8 cellular contexts compared by ENCODE assay signal in genomic region chr15:82749951-82750830, GRCh38. TPM values are rescaled to one million over a fixed set of nuclear protein-coding genes. Genes with fewer than 3 reads are reported as not detected.
DNase-seq lines count a peak whose midpoint lies in the region; ATAC-seq, FAIRE-seq and TF ChIP-seq lines count a peak whose summit lies in the region.

No MANE protein-coding gene starts in this region.

- no peaks in the 10 kb centered on the region for H3K27me3 Mint-ChIP-seq in activated CD8-positive, alpha-beta memory T cell treated with anti-CD3 and anti-CD28 coated beads, Interleukin-2, amount 10 ng/mL, durations not matched to agents 7 days and 5 days

- peak overlapping the region; percentile 83 for H2AFZ ChIP-seq in H1 (ENCODE audit: low read length)
- H2AFZ ChIP-seq in mesenchymal stem cell (ENCODE audit: low read depth, low read length), result peak overlapping the region; percentile 97

- H3K18ac ChIP-seq in H1 (ENCODE audit: extremely low read depth, low read length) (peak overlapping the region; percentile 62; the same call in 1 of the 2 replicates), mesenchymal stem cell (ENCODE audit: low read depth in 1 of 2, low read length in 2 of 2) (peak overlapping the region; percentile 84 to 98)

- H3K4me1 Mint-ChIP-seq in activated CD8-positive, alpha-beta memory T cell treated with anti-CD3 and anti-CD28 coated beads, Interleukin-2, amount 10 ng/mL, durations not matched to agents 7 days and 5 days, result peaks cover 42% of the 10 kb centered on the region

- H3K23ac ChIP-seq in H1 (ENCODE audit: insufficient read length) (no peak overlapping the region), mesenchymal stem cell (ENCODE audit: low read length in 2 of 2) (no peak overlapping the region)

- peaks cover 4 to 29% of the 10 kb centered on the region in 2 experiments; a peak in 3 of 4 replicates for H3K79me2 ChIP-seq in H1 (ENCODE audit: control insufficient read depth in 1 of 2, insufficient read depth in 2 of 2, low read length in 2 of 2)

- DNase-seq in COR-L47 (lab: John Stamatoyannopoulos, UW), result peak; percentile 92
- DNase-seq in HTR-8/SVneo (ENCODE audit: insufficient read length, low spot score), result peak; percentile 92
- peak; percentile 91 for DNase-seq in NOMO-1 treated with DMSO at 0.1 percent for 48 hours (lab: John Stamatoyannopoulos, UW; ENCODE audit: unreplicated experiment)
- peak; percentile 90 for DNase-seq in activated CD8-positive, alpha-beta memory T cell treated with anti-CD3 and anti-CD28 coated beads, Interleukin-2, amount 10 ng/mL, durations not matched to agents 7 days and 5 days
- DNase-seq in H1 (ENCODE audit: low read depth in 1 of 2, low spot score in 2 of 2), result peak; percentile 77 to 82
- DNase-seq in mesenchymal stem cell, result peak; percentile 97
- peak; percentile 66 for DNase-seq in stimulated activated CD8-positive, alpha-beta memory T cell treated with anti-CD3 and anti-CD28 coated beads, Interleukin-12 subunit alpha, Interleukin-12 subunit beta, amount 100 ng/mL, for 24 hours (ENCODE audit: extremely low read depth)

- H2BK15ac ChIP-seq in H1 (ENCODE audit: low read length) (no peak overlapping the region), mesenchymal stem cell (ENCODE audit: low read depth, poor library complexity, severe bottlenecking) (no peak overlapping the region)

- WGBS in H1 (ENCODE audit: extremely low coverage in 1 of 2, insufficient coverage in 1 of 2, insufficient read length in 1 of 2, insufficient replicate concordance in 2 of 2, low coverage in 1 of 2, low lambda C conversion rate in 2 of 2, missing lambda C conversion rate in 1 of 2), 2 experiments, result 0% methylated on average over 47 of the region's 47 CpGs; no CpG with 5 or more reads in 1 of the 2 experiments
- WGBS in mesenchymal stem cell, result 1% methylated on average over 46 of the region's 47 CpGs

- peaks cover 6% of the 10 kb centered on the region; the same call in 1 of the 2 replicates for H3K23me2 ChIP-seq in H1 (ENCODE audit: low read depth, low read length)

- H4K91ac ChIP-seq in H1 (replicated peaks; ENCODE audit: insufficient read length, low read length) (no peak overlapping the region), mesenchymal stem cell (ENCODE audit: low read length) (peak overlapping the region; percentile 57)

- POLR2A ChIA-PET in H1 (lab: Charles Lee; ENCODE audit: partially characterized antibody), result interaction anchor here (0.8 to 3.4 kb wide), 14 partner anchors 8 to 214 kb away, joined by 3 to 25 read pairs (median 4); partner anchors contain the start of genes AP3B2 and RPS17

- H3K14ac ChIP-seq in H1 (ENCODE audit: insufficient read length), result no peak overlapping the region
- H3K14ac ChIP-seq in mesenchymal stem cell (ENCODE audit: low read length in 2 of 2), result peak overlapping the region in 1 of 2 experiments; percentile 77

- no peak overlapping the region for H2BK20ac ChIP-seq in H1 (ENCODE audit: low read length)

- H3K4me1 ChIP-seq in H1 (replicated peaks in 1 of 4; ENCODE audit: control insufficient read depth in 3 of 4, insufficient read depth in 4 of 4, low read length in 3 of 4) (peaks cover 0 to 5% (median 2%) of the 10 kb centered on the region in 4 experiments; a peak in 3 of 7 replicates), mesenchymal stem cell (ENCODE audit: control insufficient read depth, insufficient read depth, low read depth, low read length) (peaks cover 5% of the 10 kb centered on the region)

- no peak overlapping the region for H2BK12ac ChIP-seq in H1 (ENCODE audit: low read depth, low read length)
- no peak overlapping the region for H2BK12ac ChIP-seq in mesenchymal stem cell (ENCODE audit: low read length in 2 of 2)

- H3K4me3 ChIP-seq in H1 (ENCODE audit: extremely low read depth in 1 of 4, insufficient read depth in 2 of 4, low read depth in 3 of 4, low read length in 4 of 4) (peak overlapping the region; percentile 72 to 86 (median 83)), mesenchymal stem cell (ENCODE audit: insufficient read depth in 1 of 2, low read depth in 1 of 2, low read length in 2 of 2) (peak overlapping the region; percentile 76 to 99)

- H3K4ac ChIP-seq in H1 (replicated peaks; ENCODE audit: insufficient read length, low read depth, low read length) (no peak overlapping the region), mesenchymal stem cell (ENCODE audit: low read depth in 1 of 2, low read length in 2 of 2) (peak overlapping the region; percentile 41 to 85)

- H3K9me3 Mint-ChIP-seq in activated CD8-positive, alpha-beta memory T cell treated with anti-CD3 and anti-CD28 coated beads, Interleukin-2, amount 10 ng/mL, durations not matched to agents 7 days and 5 days (ENCODE audit: low read depth), result no peaks in the 10 kb centered on the region

- H2AK5ac ChIP-seq in H1 (ENCODE audit: low read depth, low read length) (no peak overlapping the region), mesenchymal stem cell (ENCODE audit: low read length, severe bottlenecking) (no peak overlapping the region)

- peaks cover 0 to 5% of the 10 kb centered on the region in 2 experiments for H4K20me1 ChIP-seq in H1 (replicated peaks in 1 of 2; ENCODE audit: control insufficient read depth in 1 of 2, insufficient read depth in 2 of 2, low read length in 2 of 2)

- no peak overlapping the region for H2BK120ac ChIP-seq in H1 (replicated peaks; ENCODE audit: low read depth, low read length)
- H2BK120ac ChIP-seq in mesenchymal stem cell (ENCODE audit: low read depth, low read length), result no peak overlapping the region

- H3K36me3 Mint-ChIP-seq in activated CD8-positive, alpha-beta memory T cell treated with anti-CD3 and anti-CD28 coated beads, Interleukin-2, amount 10 ng/mL, durations not matched to agents 7 days and 5 days, result peaks cover 28% of the 10 kb centered on the region

- H3K27me3 ChIP-seq in H1 (replicated peaks in 1 of 4; ENCODE audit: control insufficient read depth in 3 of 4, extremely low read depth in 1 of 4, insufficient read depth in 3 of 4, low read length in 3 of 4), result no peaks in the 10 kb centered on the region
- H3K27me3 ChIP-seq in mesenchymal stem cell (ENCODE audit: control insufficient read depth in 1 of 2, insufficient read depth in 1 of 2, low read length in 2 of 2), result no peaks in the 10 kb centered on the region

- no peaks in the 10 kb centered on the region for H3K9me3 ChIP-seq in H1 (ENCODE audit: insufficient read depth in 2 of 2, low read depth in 1 of 2, low read length in 1 of 2)
- no peaks in the 10 kb centered on the region for H3K9me3 ChIP-seq in mesenchymal stem cell (ENCODE audit: control insufficient read depth, low read length)

- CTCF ChIA-PET in activated CD8-positive, alpha-beta memory T cell treated with anti-CD3 and anti-CD28 coated beads, Interleukin-2, amount 10 ng/mL, durations not matched to agents 7 days and 5 days (lab: Charles Lee), result interaction anchor here (0.9 to 2.1 kb wide), 12 partner anchors 9 to 314 kb away, joined by 3 to 9 read pairs (median 4); partner anchors contain the start of genes AP3B2 and WHAMM
- CTCF ChIA-PET in H1 (lab: Charles Lee; ENCODE audit: partially characterized antibody), result interaction anchor here (0.6 to 2.4 kb wide), 12 partner anchors 8 to 263 kb away, joined by 3 to 8 read pairs (median 3); no protein-coding TSS in a partner anchor

- TF ChIP-seq RAD21 in H1 (IDR thresholded peaks at IDR 0.05 in 1 of 2, conservative IDR thresholded peaks at IDR 0.05 in 1 of 2; ENCODE audit: low read depth in 2 of 2, low read length in 2 of 2), result no peak

- H3K9ac ChIP-seq in H1 (replicated peaks in 1 of 4; ENCODE audit: extremely low read depth in 1 of 4, low read depth in 3 of 4, low read length in 3 of 4) (peak overlapping the region; percentile 54 to 86 (median 72)), mesenchymal stem cell (ENCODE audit: low read length) (peak overlapping the region; percentile 97)

- H4K8ac ChIP-seq in H1 (ENCODE audit: extremely low read depth, insufficient read depth, low read length) (peak overlapping the region; percentile 75; the same call in 1 of the 2 replicates), mesenchymal stem cell (ENCODE audit: low read length) (peak overlapping the region; percentile 95)

- peak; percentile 83 for ATAC-seq in GM21367 (IDR thresholded peaks at IDR 0.05; ENCODE audit: unreplicated experiment)
- ATAC-seq in activated CD8-positive, alpha-beta memory T cell treated with anti-CD3 and anti-CD28 coated beads, Interleukin-2, amount 10 ng/mL, durations not matched to agents 7 days and 5 days, result peak; percentile 97

- H3K27ac Mint-ChIP-seq in activated CD8-positive, alpha-beta memory T cell treated with anti-CD3 and anti-CD28 coated beads, Interleukin-2, amount 10 ng/mL, durations not matched to agents 7 days and 5 days, result peak overlapping the region; percentile 91

- H2BK5ac ChIP-seq in H1 (ENCODE audit: low read depth, low read length), result no peak overlapping the region; the same call in 1 of the 2 replicates
- H2BK5ac ChIP-seq in mesenchymal stem cell (ENCODE audit: low read depth, low read length, poor library complexity, severe bottlenecking), result no peak overlapping the region

- peak overlapping the region; percentile 94 for H3K4me3 Mint-ChIP-seq in activated CD8-positive, alpha-beta memory T cell treated with anti-CD3 and anti-CD28 coated beads, Interleukin-2, amount 10 ng/mL, durations not matched to agents 7 days and 5 days

- H3K4me2 ChIP-seq in H1 (ENCODE audit: insufficient read depth in 1 of 2, low read depth in 2 of 2, low read length in 2 of 2) (peak overlapping the region; percentile 89), mesenchymal stem cell (ENCODE audit: low read length, poor library complexity, severe bottlenecking) (peak overlapping the region; percentile 95)

- H3K56ac ChIP-seq in H1 (replicated peaks; ENCODE audit: insufficient read length, low read depth, low read length), result no peak overlapping the region

- TF ChIP-seq CTCF in H1 (IDR thresholded peaks at IDR 0.05; ENCODE audit: control extremely low read depth in 1 of 3, insufficient read depth in 1 of 3, low read depth in 1 of 3, low read length in 3 of 3), result no peak

- TF ChIP-seq EP300 in H1 (IDR thresholded peaks at IDR 0.05; ENCODE audit: borderline replicate concordance in 1 of 2, low read depth in 2 of 2, low read length in 2 of 2), result no peak

- peak; percentile 71 for FAIRE-seq in HTR-8/SVneo (lab: Jason Lieb, UNC)
- no peak for FAIRE-seq in H1 (lab: Jason Lieb, UNC)

- peak overlapping the region; percentile 49; the same call in 1 of the 2 replicates for H3K27ac ChIP-seq in H1 (ENCODE audit: low read depth, low read length)
- H3K27ac ChIP-seq in mesenchymal stem cell (ENCODE audit: low read length, poor library complexity, severe bottlenecking), result peak overlapping the region; percentile 98

- peaks cover 0 to 10% (median 6%) of the 10 kb centered on the region in 4 experiments; a peak in 6 of 8 replicates for H3K36me3 ChIP-seq in H1 (ENCODE audit: control insufficient read depth in 2 of 4, insufficient read depth in 4 of 4, low read length in 3 of 4)
- peaks cover 4 to 22% of the 10 kb centered on the region in 2 experiments for H3K36me3 ChIP-seq in mesenchymal stem cell (ENCODE audit: control insufficient read depth in 1 of 2, insufficient read depth in 2 of 2, low read depth in 1 of 2, low read length in 2 of 2)

- peak overlapping the region; percentile 68 for H4K5ac ChIP-seq in H1 (ENCODE audit: insufficient read length, low read depth, low read length)

- H3K79me1 ChIP-seq in H1 (ENCODE audit: low read depth, low read length) (peaks cover 6% of the 10 kb centered on the region; the same call in 1 of the 2 replicates), mesenchymal stem cell (replicated peaks; ENCODE audit: low read length, poor library complexity, severe bottlenecking) (peaks cover 11% of the 10 kb centered on the region)

- peak; percentile 47 to 77 for TF ChIP-seq POLR2A in H1 (IDR thresholded peaks at IDR 0.05; ENCODE audit: control extremely low read depth in 1 of 2, low read depth in 2 of 2, low read length in 2 of 2)

RNA-seq across cellular contexts. Expression of gene AP3B2, which starts 40.5 kb away (rescaled TPM):
- total RNA-seq in activated CD8-positive, alpha-beta memory T cell treated with anti-CD3 and anti-CD28 coated beads, Interleukin-2, amount 10 ng/mL, durations not matched to agents 7 days and 5 days, result not detected
- 23.6 and 25.7 TPM in 2 replicates for total RNA-seq in H1 (2021; fragmentation: NEBNext Ultra II Directional; extraction: Animal tissue kit (Norgen Biotek cat#: 25700))
- 21.8 and 23.2 TPM in 2 replicates for polyA plus RNA-seq in H1 (2011; rRNA removed)
- 18.4 TPM for polyA plus RNA-seq in H1 (2011; cell fraction: cytosol; rRNA removed)
- 61.5 TPM for polyA plus RNA-seq in H1 (2011; cell fraction: nucleus; rRNA removed)
- 21.5 to 27.7 TPM (median 25.3 TPM) in 4 replicates for polyA plus RNA-seq in H1 (2012, experiment 1 of 2)
- 12.3 TPM for polyA plus RNA-seq in H1 (2012, experiment 2 of 2)
- 12.0 TPM for polyA plus RNA-seq in H1 (2013, experiment 1 of 2)
- 12.4 TPM for polyA plus RNA-seq in H1 (2013, experiment 2 of 2)
- polyA minus RNA-seq in H1 (2011; rRNA and poly(A)+ RNA removed), result 21.7 and 23.2 TPM in 2 replicates
- 10.1 TPM for polyA minus RNA-seq in H1 (2011; cell fraction: cytosol; rRNA and poly(A)+ RNA removed)
- polyA minus RNA-seq in H1 (2011; cell fraction: nucleus; rRNA and poly(A)+ RNA removed), result 14.6 TPM
- 0.14 TPM for polyA plus RNA-seq in mesenchymal stem cell (2013, experiment 1 of 2)
- polyA plus RNA-seq in mesenchymal stem cell (2013, experiment 2 of 2), result 0.11 TPM

RNA-seq across cellular contexts. Expression of gene FSD2, which starts 55.7 kb away (rescaled TPM):
- total RNA-seq in activated CD8-positive, alpha-beta memory T cell treated with anti-CD3 and anti-CD28 coated beads, Interleukin-2, amount 10 ng/mL, durations not matched to agents 7 days and 5 days, result not detected
- not detected in 2 replicates for total RNA-seq in H1 (2021; fragmentation: NEBNext Ultra II Directional; extraction: Animal tissue kit (Norgen Biotek cat#: 25700))
- 0.02 TPM in 2 replicates for polyA plus RNA-seq in H1 (2011; rRNA removed)
- 0.03 TPM for polyA plus RNA-seq in H1 (2011; cell fraction: cytosol; rRNA removed)
- 0.01 TPM for polyA plus RNA-seq in H1 (2011; cell fraction: nucleus; rRNA removed)
- 0.08 to 0.10 TPM in 2 of 4 replicates, not detected in the others for polyA plus RNA-seq in H1 (2012, experiment 1 of 2)
- not detected for polyA plus RNA-seq in H1 (2012, experiment 2 of 2)
- 0.02 TPM for polyA plus RNA-seq in H1 (2013, experiment 1 of 2)
- polyA plus RNA-seq in H1 (2013, experiment 2 of 2), result 0.02 TPM
- polyA minus RNA-seq in H1 (2011; rRNA and poly(A)+ RNA removed), result 0.03 TPM in 1 of 2 replicates, not detected in the other
- polyA minus RNA-seq in H1 (2011; cell fraction: cytosol; rRNA and poly(A)+ RNA removed), result not detected
- not detected for polyA minus RNA-seq in H1 (2011; cell fraction: nucleus; rRNA and poly(A)+ RNA removed)
- not detected for polyA plus RNA-seq in mesenchymal stem cell (2013, experiment 1 of 2)
- polyA plus RNA-seq in mesenchymal stem cell (2013, experiment 2 of 2), result 0.01 TPM

RNA-seq across cellular contexts. Expression of gene WHAMM, which starts 59.2 kb away (rescaled TPM):
- 10 to 100 TPM in 1 of 2 experiments, 1 to 10 TPM in 1; 9.1 to 11.0 TPM for total RNA-seq in activated CD8-positive, alpha-beta memory T cell treated with anti-CD3 and anti-CD28 coated beads, Interleukin-2, amount 10 ng/mL, durations not matched to agents 7 days and 5 days
- total RNA-seq in H1 (2021; fragmentation: NEBNext Ultra II Directional; extraction: Animal tissue kit (Norgen Biotek cat#: 25700)), result 3.0 and 3.3 TPM in 2 replicates
- 1.1 and 1.3 TPM in 2 replicates for polyA plus RNA-seq in H1 (2011; rRNA removed)
- 1.1 TPM for polyA plus RNA-seq in H1 (2011; cell fraction: cytosol; rRNA removed)
- 1.7 TPM for polyA plus RNA-seq in H1 (2011; cell fraction: nucleus; rRNA removed)
- polyA plus RNA-seq in H1 (2012, experiment 1 of 2), result 1.1 to 1.5 TPM (median 1.5 TPM) in 4 replicates
- 0.47 TPM for polyA plus RNA-seq in H1 (2012, experiment 2 of 2)
- 3.2 TPM for polyA plus RNA-seq in H1 (2013, experiment 1 of 2)
- 3.4 TPM for polyA plus RNA-seq in H1 (2013, experiment 2 of 2)
- polyA minus RNA-seq in H1 (2011; rRNA and poly(A)+ RNA removed), result 0.22 and 0.44 TPM in 2 replicates
- 0.59 TPM for polyA minus RNA-seq in H1 (2011; cell fraction: cytosol; rRNA and poly(A)+ RNA removed)
- polyA minus RNA-seq in H1 (2011; cell fraction: nucleus; rRNA and poly(A)+ RNA removed), result 0.90 TPM
- 9.4 TPM for polyA plus RNA-seq in mesenchymal stem cell (2013, experiment 1 of 2)
- 9.8 TPM for polyA plus RNA-seq in mesenchymal stem cell (2013, experiment 2 of 2)

Comparison
In these comparisons a context has a peak if more than half of its experiments do, and no peak if none do; other contexts are left out.
1. Peak in every context shown above with its lines: DNase-seq, ATAC-seq, H3K4me3 ChIP-seq and H3K27ac ChIP-seq.
2. RNA of gene AP3B2, which starts 40.5 kb away (total RNA-seq): 23.6 to 25.7 TPM in H1; not detected in activated CD8-positive, alpha-beta memory T cell treated with anti-CD3 and anti-CD28 coated beads, Interleukin-2, amount 10 ng/mL, durations not matched to agents 7 days and 5 days; every median in the first group is over 10 times any median in the second.